In the genomic region with DNA sequence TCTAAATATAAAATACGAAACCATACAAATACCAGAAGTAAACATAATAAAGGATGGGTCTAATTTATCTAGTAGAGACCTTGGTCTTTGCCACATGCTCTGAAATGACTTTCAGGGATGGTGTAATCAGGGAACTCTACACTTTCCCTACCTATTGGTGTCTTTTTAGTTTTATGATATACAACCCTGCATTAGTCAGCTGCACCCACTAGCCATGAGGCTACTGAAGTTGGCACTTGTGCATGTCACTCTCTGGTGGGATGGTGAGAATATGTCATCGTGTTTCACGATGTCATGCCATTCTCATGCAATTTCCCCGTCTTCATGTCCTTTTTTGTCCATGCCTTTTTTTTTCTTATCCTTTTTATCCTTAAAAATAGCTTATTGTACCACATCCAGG, we compare ENCODE assay signal across 1 cellular context.
TF ChIP-seq lines count a peak whose summit lies in the region.

No MANE protein-coding gene starts in this region.

TF ChIP-seq in HEK293, 187 proteins besides CTCF, POLR2A, EP300 and RAD21 (continued from another document):
- TF ChIP-seq ZSCAN4 (tag by site-specific recombination; IDR thresholded peaks at IDR 0.05), result no peak
- TF ChIP-seq ZSCAN5A (tag by site-specific recombination; IDR thresholded peaks at IDR 0.05), result no peak
